In genomic region chr2:176114930-176115625, GRCh38 we compare ENCODE assay signal across 31 cellular contexts. TPM values are rescaled to one million over a fixed set of nuclear protein-coding genes. Genes with fewer than 3 reads are reported as not detected.
DNase-seq lines count a peak whose midpoint lies in the region; ATAC-seq, FAIRE-seq and TF ChIP-seq lines count a peak whose summit lies in the region.
"Had no signal": no experiment of that assay in that cellular context is flagged by ENCODE, and none has a peak within 500 bp of the region (broad histone marks: within the 10 kb centered on the region; RNA-seq: fewer than 3 reads in every experiment).

No MANE protein-coding gene starts in this region.

- H3K79me2 ChIP-seq in GM23248 (ENCODE audit: insufficient read depth) (peaks cover 100% of the 10 kb centered on the region), endothelial cell of umbilical vein (ENCODE audit: control insufficient read depth, insufficient read depth, low read length) (no peaks in the 10 kb centered on the region), osteoblast (ENCODE audit: insufficient read depth, low read length) (no peaks in the 10 kb centered on the region)

- no peaks in the 10 kb centered on the region; the same call in 1 of the 2 replicates for H3K4me1 ChIP-seq in GM23248 (ENCODE audit: insufficient read depth)
- peaks cover 4% of the 10 kb centered on the region for H3K4me1 ChIP-seq in endothelial cell of umbilical vein (ENCODE audit: control insufficient read depth, extremely low read depth, insufficient read depth, low read length)
- no peaks in the 10 kb centered on the region for H3K4me1 ChIP-seq in osteoblast (ENCODE audit: insufficient read depth, low read length)
- H3K4me1 ChIP-seq: left lung, thyroid gland had no signal

- peaks cover 3% of the 10 kb centered on the region for H3K4me1 Mint-ChIP-seq in T-helper 2 cell treated with Interferon-gamma antibody and Interleukin-4, amounts not matched to agents 5 μg/mL and 100 μg/mL, for 36 hours (ENCODE audit: low read depth)

- peaks cover 92% of the 10 kb centered on the region for H3K27me3 Mint-ChIP-seq in T-helper 2 cell treated with Interferon-gamma antibody and Interleukin-4, amounts not matched to agents 5 μg/mL and 100 μg/mL, for 36 hours (ENCODE audit: low read depth)

- H3K9me3 Mint-ChIP-seq in T-helper 2 cell treated with Interferon-gamma antibody and Interleukin-4, amounts not matched to agents 5 μg/mL and 100 μg/mL, for 36 hours, result no peaks in the 10 kb centered on the region
- H3K9me3 Mint-ChIP-seq: memory B cell had no signal

- H3K4me2 ChIP-seq in GM23248 (ENCODE audit: unreplicated experiment) (peak overlapping the region; percentile 95), endothelial cell of umbilical vein (ENCODE audit: insufficient read depth, low read length) (no peak overlapping the region), osteoblast (ENCODE audit: insufficient read depth, low read length) (no peak overlapping the region)

- intact Hi-C loops in endothelial cell of umbilical vein (cut with micrococcal nuclease), result no loop called here

- POLR2A ChIA-PET in endothelial cell of umbilical vein (lab: Charles Lee), result no interaction called here

- DNase-seq in GM23248, result peak; percentile 40
- DNase-seq in NB4 (ENCODE audit: low read depth), result peak; percentile 86
- no peak for DNase-seq in endothelial cell of umbilical vein (ENCODE audit: low read depth, low spot score)
- peak; percentile 71 for DNase-seq in osteoblast (ENCODE audit: insufficient read length, low spot score, missing footprints)
- no peak for DNase-seq in SK-N-DZ (ENCODE audit: low spot score)
- no peak for DNase-seq in T-helper 2 cell treated with Interferon-gamma antibody and Interleukin-4, amounts not matched to agents 5 μg/mL and 100 μg/mL, for 36 hours (ENCODE audit: low spot score)
- no peak for DNase-seq in NCI-H82 treated with DMSO at 0.1 percent for 48 hours (lab: John Stamatoyannopoulos, UW; ENCODE audit: unreplicated experiment)
- DNase-seq: activated CD4-positive, alpha-beta T cell treated with anti-CD3 and anti-CD28 coated beads for 48 hours; activated effector memory CD4-positive, alpha-beta T cell treated with anti-CD3 and anti-CD28 coated beads, Interleukin-2, amount 50 U/mL, for 16 hours; activated naive CD8-positive, alpha-beta T cell treated with anti-CD3 and anti-CD28 coated beads, Interleukin-2, amount 10 ng/mL, durations not matched to agents 7 days and 5 days; aorta; CD8-positive, alpha-beta memory T cell; DMS 273 treated with DMSO at 0.1 percent for 48 hours; glutamatergic neuron; IMR-90; NCI-H187; NCI-H2171 treated with DMSO at 0.1 percent for 48 hours; NK-92 treated with Interleukin-12 subunit alpha and Interleukin-12 subunit beta, amount 100 ng/mL, for 24 hours; stimulated activated CD4-positive, alpha-beta T cell treated with anti-CD3 and anti-CD28 coated beads, Interleukin-12 subunit alpha, Interleukin-12 subunit beta, amount 100 ng/mL, for 4 hours; stimulated activated CD4-positive, alpha-beta T cell treated with anti-CD3 and anti-CD28 coated beads, Interleukin-4, amount 100 ng/mL, for 1 hour; thyroid gland; WERI-Rb-1 had no signal

- H3K9ac ChIP-seq in GM23248 (peak overlapping the region; percentile 89), endothelial cell of umbilical vein (replicated peaks; ENCODE audit: extremely low read depth, insufficient read depth, low read length) (no peak overlapping the region)

- no peak for TF ChIP-seq POLR2A in NB4 (IDR thresholded peaks at IDR 0.05; ENCODE audit: extremely low read depth, insufficient read length)
- TF ChIP-seq POLR2A in endothelial cell of umbilical vein (IDR thresholded peaks at IDR 0.05; ENCODE audit: low read depth, low read length), result no peak

- H3K27ac ChIP-seq in GM23248, result peak overlapping the region; percentile 88
- no peak overlapping the region for H3K27ac ChIP-seq in endothelial cell of umbilical vein (ENCODE audit: insufficient read depth, low read depth, low read length)
- no peak overlapping the region for H3K27ac ChIP-seq in osteoblast (ENCODE audit: low read depth, low read length)
- H3K27ac ChIP-seq: left lung, thyroid gland, WERI-Rb-1 had no signal

- no peak for FAIRE-seq in endothelial cell of umbilical vein (lab: Jason Lieb, UNC)
- FAIRE-seq: bronchial epithelial cell had no signal

- BruUV-seq in endothelial cell of umbilical vein (replicated peaks; lab: Mats Ljungman, UMichigan), result no TSS peak

- in situ Hi-C loops in GM23248 (cut with MboI), result loop anchor here (25.0 kb wide), 1 partner anchor 1622 kb away; no protein-coding TSS in a partner anchor

- H2AFZ ChIP-seq in GM23248 (no peak overlapping the region), endothelial cell of umbilical vein (ENCODE audit: low read depth, low read length) (no peak overlapping the region), osteoblast (ENCODE audit: low read length) (no peak overlapping the region)

- dilution Hi-C loops in endothelial cell of umbilical vein (cut with MboI; ENCODE audit: extremely low pct_ligation_motif_present, low sequenced_read_pairs), result no loop called here

- no peak overlapping the region for H3K27ac Mint-ChIP-seq in T-helper 2 cell treated with Interferon-gamma antibody and Interleukin-4, amounts not matched to agents 5 μg/mL and 100 μg/mL, for 36 hours
- H3K27ac Mint-ChIP-seq: activated naive CD8-positive, alpha-beta T cell treated with anti-CD3 and anti-CD28 coated beads, Interleukin-2, amount 10 ng/mL, durations not matched to agents 7 days and 5 days; memory B cell; progenitor cell of endocrine pancreas had no signal

- H3K27me3 ChIP-seq in GM23248 (replicated peaks; ENCODE audit: insufficient read depth) (no peaks in the 10 kb centered on the region), endothelial cell of umbilical vein (ENCODE audit: control insufficient read depth in 2 of 2, insufficient read depth in 2 of 2, low read length in 2 of 2) (peaks cover 84 to 98% of the 10 kb centered on the region in 2 experiments), osteoblast (ENCODE audit: insufficient read depth, low read length) (peaks cover 98% of the 10 kb centered on the region)

- peaks cover 13% of the 10 kb centered on the region for H3K36me3 ChIP-seq in GM23248 (ENCODE audit: low read depth)
- H3K36me3 ChIP-seq in endothelial cell of umbilical vein (ENCODE audit: control insufficient read depth in 2 of 2, extremely low read depth in 1 of 2, insufficient read depth in 2 of 2, low read length in 2 of 2), result no peaks in the 10 kb centered on the region
- H3K36me3 ChIP-seq in osteoblast (ENCODE audit: insufficient read depth, low read length), result no peaks in the 10 kb centered on the region
- H3K36me3 ChIP-seq: left lung, thyroid gland, WERI-Rb-1 had no signal

- H3K4me3 ChIP-seq in GM23248 (peak overlapping the region; percentile 70), NB4 (ENCODE audit: low read depth, low read length) (no peak overlapping the region), endothelial cell of umbilical vein (replicated peaks in 1 of 3; ENCODE audit: insufficient read depth in 1 of 3, low read depth in 1 of 3, low read length in 3 of 3) (no peak overlapping the region), osteoblast (ENCODE audit: insufficient read depth, low read length) (no peak overlapping the region)
- H3K4me3 ChIP-seq: left lung, thyroid gland had no signal

- H3K9me1 ChIP-seq in endothelial cell of umbilical vein (replicated peaks; ENCODE audit: control insufficient read depth, extremely low read depth, insufficient read depth, low read length), result no peaks in the 10 kb centered on the region

- H3K4me3 Mint-ChIP-seq in T-helper 2 cell treated with Interferon-gamma antibody and Interleukin-4, amounts not matched to agents 5 μg/mL and 100 μg/mL, for 36 hours, result no peak overlapping the region
- H3K4me3 Mint-ChIP-seq: activated naive CD8-positive, alpha-beta T cell treated with anti-CD3 and anti-CD28 coated beads, Interleukin-2, amount 10 ng/mL, durations not matched to agents 7 days and 5 days; CD8-positive, alpha-beta memory T cell; memory B cell had no signal

- CTCF ChIA-PET in endothelial cell of umbilical vein (lab: Charles Lee), result interaction anchor here (1.2 to 1.8 kb wide), 4 partner anchors 12 to 1047 kb away, joined by 4 to 6 read pairs (median 6); no protein-coding TSS in a partner anchor

- TF ChIP-seq CTCF in NB4 (IDR thresholded peaks at IDR 0.05; ENCODE audit: low read depth, low read length) (no peak), endothelial cell of umbilical vein (IDR thresholded peaks at IDR 0.05; ENCODE audit: extremely low read depth in 1 of 2, insufficient read depth in 1 of 2, low read depth in 1 of 2, low read length in 2 of 2) (no peak), osteoblast (IDR thresholded peaks at IDR 0.05; ENCODE audit: extremely low read depth, low read depth, low read length) (no peak)

- H3K9me3 ChIP-seq in GM23248 (ENCODE audit: low read depth) (no peaks in the 10 kb centered on the region), endothelial cell of umbilical vein (replicated peaks; ENCODE audit: control insufficient read depth, insufficient read depth, low read length) (no peaks in the 10 kb centered on the region), osteoblast (ENCODE audit: low read depth, low read length) (no peaks in the 10 kb centered on the region)
- H3K9me3 ChIP-seq: left lung, sigmoid colon, thyroid gland had no signal

- H4K20me1 ChIP-seq in GM23248 (ENCODE audit: insufficient read depth) (no peaks in the 10 kb centered on the region), endothelial cell of umbilical vein (replicated peaks; ENCODE audit: control insufficient read depth, extremely low read depth, insufficient read depth, low read length) (no peaks in the 10 kb centered on the region), osteoblast (ENCODE audit: insufficient read depth, low read length) (no peaks in the 10 kb centered on the region)

- peaks cover 16% of the 10 kb centered on the region for H3F3A ChIP-seq in GM23248 (ENCODE audit: insufficient read depth)

- no peak for ATAC-seq in GM19023 (IDR thresholded peaks at IDR 0.05; ENCODE audit: unreplicated experiment)
- ATAC-seq: HCT116 had no signal

- H3K9me2 ChIP-seq in GM23248 (ENCODE audit: insufficient read depth), result no peaks in the 10 kb centered on the region

- H3K36me3 Mint-ChIP-seq in T-helper 2 cell treated with Interferon-gamma antibody and Interleukin-4, amounts not matched to agents 5 μg/mL and 100 μg/mL, for 36 hours (ENCODE audit: low read depth), result peaks cover 3% of the 10 kb centered on the region
- H3K36me3 Mint-ChIP-seq: memory B cell had no signal

- WGBS in GM23248 (ENCODE audit: low coverage in 1 of 2, low lambda C conversion rate in 2 of 2, missing lambda C conversion rate in 2 of 2), 2 experiments, result 50 to 57% methylated on average over 16 of the region's 16 CpGs

RNA-seq across cellular contexts. Expression of gene HOXD10, which starts 1.5 kb away (rescaled TPM):
- total RNA-seq in GM23248 (2014; rRNA removed; shearing (Covaris generic)), result 17.2 and 23.5 TPM in 2 replicates
- polyA plus RNA-seq in GM23248 (2016; fragmentation: Nextera tagmentation; extraction: Ambion mirVana), result 10.9 and 16.0 TPM in 2 replicates
- not detected in 2 replicates for total RNA-seq in endothelial cell of umbilical vein
- polyA plus RNA-seq in endothelial cell of umbilical vein, result not detected in 2 replicates
- polyA plus RNA-seq in endothelial cell of umbilical vein (2011; cell fraction: cytosol; rRNA removed), result not detected in 2 replicates
- not detected in 2 replicates for polyA plus RNA-seq in endothelial cell of umbilical vein (2011; cell fraction: nucleus; rRNA removed)
- not detected in 2 replicates for polyA plus RNA-seq in endothelial cell of umbilical vein (2012)
- polyA minus RNA-seq in endothelial cell of umbilical vein, result not detected in 2 replicates
- not detected for polyA minus RNA-seq in endothelial cell of umbilical vein (2011; cell fraction: cytosol; rRNA and poly(A)+ RNA removed)
- not detected in 2 replicates for polyA minus RNA-seq in endothelial cell of umbilical vein (2011; cell fraction: nucleus; rRNA and poly(A)+ RNA removed)
- not detected in 2 replicates for total RNA-seq in osteoblast
- polyA plus RNA-seq in SK-N-DZ (2014; cell fraction: cytosol; rRNA removed), result 8.5 and 8.7 TPM in 2 replicates
- 5.2 and 6.5 TPM in 2 replicates for polyA plus RNA-seq in SK-N-DZ (2014; cell fraction: nucleus; rRNA removed)
- total RNA-seq: activated naive CD8-positive, alpha-beta T cell treated with anti-CD3 and anti-CD28 coated beads, Interleukin-2, amount 10 ng/mL, durations not matched to agents 7 days and 5 days; bronchial epithelial cell; CD8-positive, alpha-beta memory T cell; IMR-90; progenitor cell of endocrine pancreas had no signal
- polyA plus RNA-seq: AG04450; aorta; CD8-positive, alpha-beta memory T cell; IMR-90 had no signal

RNA-seq across cellular contexts. Expression of gene HOXD9, which starts 7.4 kb away (rescaled TPM):
- 4.2 and 7.0 TPM in 2 replicates for total RNA-seq in GM23248 (2014; rRNA removed; shearing (Covaris generic))
- polyA plus RNA-seq in GM23248 (2016; fragmentation: Nextera tagmentation; extraction: Ambion mirVana), result 5.7 and 7.2 TPM in 2 replicates
- 3.5 and 3.9 TPM in 2 replicates for total RNA-seq in endothelial cell of umbilical vein
- polyA plus RNA-seq in endothelial cell of umbilical vein, result 1.9 and 2.3 TPM in 2 replicates
- polyA plus RNA-seq in endothelial cell of umbilical vein (2011; cell fraction: cytosol; rRNA removed), result 1.2 and 1.9 TPM in 2 replicates
- 1.0 and 1.2 TPM in 2 replicates for polyA plus RNA-seq in endothelial cell of umbilical vein (2011; cell fraction: nucleus; rRNA removed)
- polyA plus RNA-seq in endothelial cell of umbilical vein (2012), result 3.6 and 4.5 TPM in 2 replicates
- 0.40 and 0.46 TPM in 2 replicates for polyA minus RNA-seq in endothelial cell of umbilical vein
- polyA minus RNA-seq in endothelial cell of umbilical vein (2011; cell fraction: cytosol; rRNA and poly(A)+ RNA removed), result 2.0 TPM
- 0.53 and 1.4 TPM in 2 replicates for polyA minus RNA-seq in endothelial cell of umbilical vein (2011; cell fraction: nucleus; rRNA and poly(A)+ RNA removed)
- 0.36 and 0.59 TPM in 2 replicates for total RNA-seq in osteoblast
- 20.1 and 20.4 TPM in 2 replicates for polyA plus RNA-seq in SK-N-DZ (2014; cell fraction: cytosol; rRNA removed)
- polyA plus RNA-seq in SK-N-DZ (2014; cell fraction: nucleus; rRNA removed), result 15.7 and 22.6 TPM in 2 replicates
- total RNA-seq: activated naive CD8-positive, alpha-beta T cell treated with anti-CD3 and anti-CD28 coated beads, Interleukin-2, amount 10 ng/mL, durations not matched to agents 7 days and 5 days; bronchial epithelial cell; CD8-positive, alpha-beta memory T cell; IMR-90; progenitor cell of endocrine pancreas had no signal
- polyA plus RNA-seq: AG04450; CD8-positive, alpha-beta memory T cell; IMR-90 had no signal

RNA-seq across cellular contexts. Expression of gene HOXD11, which starts 8.0 kb away (rescaled TPM):
- total RNA-seq in GM23248 (2014; rRNA removed; shearing (Covaris generic)), result 28.4 and 31.6 TPM in 2 replicates
- polyA plus RNA-seq in GM23248 (2016; fragmentation: Nextera tagmentation; extraction: Ambion mirVana) (27.7 and 30.0 TPM in 2 replicates), endothelial cell of umbilical vein (not detected in 2 replicates)
- total RNA-seq in endothelial cell of umbilical vein (not detected in 2 replicates), osteoblast (not detected in 2 replicates)
- polyA plus RNA-seq in endothelial cell of umbilical vein (2011; cell fraction: cytosol; rRNA removed), result not detected in 2 replicates
- polyA plus RNA-seq in endothelial cell of umbilical vein (2011; cell fraction: nucleus; rRNA removed), result not detected in 2 replicates
- not detected in 2 replicates for polyA plus RNA-seq in endothelial cell of umbilical vein (2012)
- not detected in 2 replicates for polyA minus RNA-seq in endothelial cell of umbilical vein
- polyA minus RNA-seq in endothelial cell of umbilical vein (2011; cell fraction: cytosol; rRNA and poly(A)+ RNA removed), result 1.0 TPM
- not detected in 2 replicates for polyA minus RNA-seq in endothelial cell of umbilical vein (2011; cell fraction: nucleus; rRNA and poly(A)+ RNA removed)
- polyA plus RNA-seq in SK-N-DZ (2014; cell fraction: cytosol; rRNA removed), result 0.55 and 1.6 TPM in 2 replicates
- polyA plus RNA-seq in SK-N-DZ (2014; cell fraction: nucleus; rRNA removed), result 0.55 TPM in 1 of 2 replicates, not detected in the other
- total RNA-seq: activated naive CD8-positive, alpha-beta T cell treated with anti-CD3 and anti-CD28 coated beads, Interleukin-2, amount 10 ng/mL, durations not matched to agents 7 days and 5 days; bronchial epithelial cell; CD8-positive, alpha-beta memory T cell; IMR-90; left lung; progenitor cell of endocrine pancreas; thyroid gland had no signal
- polyA plus RNA-seq: AG04450; aorta; CD8-positive, alpha-beta memory T cell; IMR-90 had no signal

RNA-seq across cellular contexts. Expression of gene HOXD8, which starts 14.4 kb away (rescaled TPM):
- total RNA-seq in GM23248 (2014; rRNA removed; shearing (Covaris generic)), result 23.4 and 27.8 TPM in 2 replicates
- polyA plus RNA-seq in GM23248 (2016; fragmentation: Nextera tagmentation; extraction: Ambion mirVana), result 18.0 and 19.7 TPM in 2 replicates
- total RNA-seq in endothelial cell of umbilical vein, result 14.9 and 15.6 TPM in 2 replicates
- polyA plus RNA-seq in endothelial cell of umbilical vein, result 6.4 and 7.2 TPM in 2 replicates
- polyA plus RNA-seq in endothelial cell of umbilical vein (2011; cell fraction: cytosol; rRNA removed), result 7.9 and 8.0 TPM in 2 replicates
- polyA plus RNA-seq in endothelial cell of umbilical vein (2011; cell fraction: nucleus; rRNA removed), result 5.3 and 7.6 TPM in 2 replicates
- 13.0 and 15.6 TPM in 2 replicates for polyA plus RNA-seq in endothelial cell of umbilical vein (2012)
- polyA minus RNA-seq in endothelial cell of umbilical vein, result 3.2 and 4.6 TPM in 2 replicates
- not detected for polyA minus RNA-seq in endothelial cell of umbilical vein (2011; cell fraction: cytosol; rRNA and poly(A)+ RNA removed)
- polyA minus RNA-seq in endothelial cell of umbilical vein (2011; cell fraction: nucleus; rRNA and poly(A)+ RNA removed), result 2.6 and 3.6 TPM in 2 replicates
- total RNA-seq in osteoblast, result 3.3 and 5.6 TPM in 2 replicates
- polyA plus RNA-seq in SK-N-DZ (2014; cell fraction: cytosol; rRNA removed), result 28.1 and 35.4 TPM in 2 replicates
- 28.0 and 35.7 TPM in 2 replicates for polyA plus RNA-seq in SK-N-DZ (2014; cell fraction: nucleus; rRNA removed)
- total RNA-seq: activated naive CD8-positive, alpha-beta T cell treated with anti-CD3 and anti-CD28 coated beads, Interleukin-2, amount 10 ng/mL, durations not matched to agents 7 days and 5 days; bronchial epithelial cell; CD8-positive, alpha-beta memory T cell; IMR-90; progenitor cell of endocrine pancreas had no signal
- polyA plus RNA-seq: AG04450; CD8-positive, alpha-beta memory T cell; IMR-90 had no signal

RNA-seq across cellular contexts. Expression of gene HOXD12, which starts 15.5 kb away (rescaled TPM):
- total RNA-seq in GM23248 (2014; rRNA removed; shearing (Covaris generic)), result 0.22 TPM in 1 of 2 replicates, not detected in the other
- polyA plus RNA-seq in GM23248 (2016; fragmentation: Nextera tagmentation; extraction: Ambion mirVana), result 0.14 and 0.19 TPM in 2 replicates
- not detected in 2 replicates for total RNA-seq in endothelial cell of umbilical vein
- polyA plus RNA-seq in endothelial cell of umbilical vein, result not detected in 2 replicates
- polyA plus RNA-seq in endothelial cell of umbilical vein (2011; cell fraction: cytosol; rRNA removed), result not detected in 2 replicates
- not detected in 2 replicates for polyA plus RNA-seq in endothelial cell of umbilical vein (2011; cell fraction: nucleus; rRNA removed)
- polyA plus RNA-seq in endothelial cell of umbilical vein (2012), result not detected in 2 replicates
- polyA minus RNA-seq in endothelial cell of umbilical vein, result not detected in 2 replicates
- not detected for polyA minus RNA-seq in endothelial cell of umbilical vein (2011; cell fraction: cytosol; rRNA and poly(A)+ RNA removed)
- polyA minus RNA-seq in endothelial cell of umbilical vein (2011; cell fraction: nucleus; rRNA and poly(A)+ RNA removed), result not detected in 2 replicates
- not detected in 2 replicates for total RNA-seq in osteoblast
- not detected in 2 replicates for polyA plus RNA-seq in SK-N-DZ (2014; cell fraction: cytosol; rRNA removed)
- not detected in 2 replicates for polyA plus RNA-seq in SK-N-DZ (2014; cell fraction: nucleus; rRNA removed)
- total RNA-seq: activated naive CD8-positive, alpha-beta T cell treated with anti-CD3 and anti-CD28 coated beads, Interleukin-2, amount 10 ng/mL, durations not matched to agents 7 days and 5 days; aorta; bronchial epithelial cell; CD8-positive, alpha-beta memory T cell; IMR-90; left lung; progenitor cell of endocrine pancreas; thyroid gland had no signal
- polyA plus RNA-seq: AG04450; aorta; BJ; CD8-positive, alpha-beta memory T cell; IMR-90 had no signal

Comparison
In these comparisons a context has a peak if more than half of its experiments do, and no peak if none do; other contexts are left out.
1. DNase-seq: peak in GM23248 (single experiment), NB4 (single experiment) and osteoblast (single experiment); none in endothelial cell of umbilical vein (single experiment), SK-N-DZ (single experiment), T-helper 2 cell treated with Interferon-gamma antibody and Interleukin-4, amounts not matched to agents 5 μg/mL and 100 μg/mL, for 36 hours (single experiment) and NCI-H82 treated with DMSO at 0.1 percent for 48 hours (single experiment).
2. RNA of gene HOXD10, which starts 1.5 kb away (total RNA-seq): 17.2 to 23.5 TPM in GM23248; not detected in endothelial cell of umbilical vein and not detected in osteoblast; every median in the first group is over 10 times any median in the second.
3. RNA of gene HOXD11, which starts 8.0 kb away (total RNA-seq): 28.4 to 31.6 TPM in GM23248; not detected in endothelial cell of umbilical vein and not detected in osteoblast; every median in the first group is over 10 times any median in the second.